5 cellular contexts compared by ENCODE assay signal in genomic region chr11:47098223-47098622, GRCh38.
DNase-seq lines count a peak whose midpoint lies in the region; ATAC-seq and TF ChIP-seq lines count a peak whose summit lies in the region.
"Not testable (repeated sequence)": the region's sequence is repeated elsewhere in the genome, so short reads cannot be mapped to it uniquely, and the experiment has no call there.

No MANE protein-coding gene starts in this region.

- not testable (repeated sequence) for H3K14ac ChIP-seq in neuronal stem cell (ENCODE audit: low read length)

- not testable (repeated sequence) for H3K4me3 Mint-ChIP-seq in nephron progenitor cell

- DNase-seq in NCI-H69 (lab: John Stamatoyannopoulos, UW): peak; percentile 75
- DNase-seq in WERI-Rb-1; right cardiac atrium; nephron progenitor cell; neuronal stem cell (ENCODE audit: low spot score): not testable (repeated sequence)

- H4K8ac ChIP-seq in neuronal stem cell (ENCODE audit: low read depth, low read length): not testable (repeated sequence)

- not testable (repeated sequence) for H3K4me2 ChIP-seq in neuronal stem cell (ENCODE audit: insufficient read depth, low read length, poor library complexity, severe bottlenecking)

- H2BK120ac ChIP-seq in neuronal stem cell (ENCODE audit: low read depth, low read length): not testable (repeated sequence)

- not testable (repeated sequence) for H2BK15ac ChIP-seq in neuronal stem cell (ENCODE audit: low read length)

- not testable (repeated sequence) for H3K27me3 Mint-ChIP-seq in nephron progenitor cell (ENCODE audit: low read depth, poor library complexity)

- H3K36me3 Mint-ChIP-seq in nephron progenitor cell (ENCODE audit: low read depth): peaks cover 19% of the 10 kb centered on the region

- not testable (repeated sequence) for H2AK5ac ChIP-seq in neuronal stem cell (ENCODE audit: low read depth, low read length)

- H3K18ac ChIP-seq in neuronal stem cell (ENCODE audit: low read length): not testable (repeated sequence)

- not testable (repeated sequence) for H3K9me3 ChIP-seq in WERI-Rb-1 (ENCODE audit: severe bottlenecking); right cardiac atrium (ENCODE audit: control insufficient read depth, low read length); neuronal stem cell (replicated peaks in 1 of 2; ENCODE audit: control insufficient read depth in 2 of 2, insufficient read depth in 1 of 2, low read depth in 1 of 2, low read length in 2 of 2)

- H3K4ac ChIP-seq in neuronal stem cell (ENCODE audit: low read length): not testable (repeated sequence)

- H2BK5ac ChIP-seq in neuronal stem cell (ENCODE audit: low read length): not testable (repeated sequence)

- peak; percentile 33 to 65 for ATAC-seq in right cardiac atrium

- H3K4me1 ChIP-seq in right cardiac atrium (ENCODE audit: control insufficient read depth, insufficient read depth, low read length); neuronal stem cell (ENCODE audit: control insufficient read depth in 2 of 2, insufficient read depth in 1 of 2, low read depth in 1 of 2, low read length in 2 of 2): not testable (repeated sequence)

- peak overlapping the region; percentile 68 for H3K27ac Mint-ChIP-seq in nephron progenitor cell

- not testable (repeated sequence) for H3K36me3 ChIP-seq in WERI-Rb-1; neuronal stem cell (replicated peaks in 1 of 2; ENCODE audit: control insufficient read depth in 2 of 2, insufficient read depth in 2 of 2, low read length in 2 of 2)

- intact Hi-C loops in right cardiac atrium (cut with DNase I): not testable (repeated sequence)

- H3K79me1 ChIP-seq in neuronal stem cell (ENCODE audit: low read depth, low read length): not testable (repeated sequence)

- not testable (repeated sequence) for H2BK12ac ChIP-seq in neuronal stem cell (ENCODE audit: low read length)

- not testable (repeated sequence) for H3K27me3 ChIP-seq in WERI-Rb-1 (ENCODE audit: insufficient read depth, low read depth, severe bottlenecking); right cardiac atrium (ENCODE audit: control insufficient read depth, insufficient read depth); neuronal stem cell (ENCODE audit: control insufficient read depth in 3 of 3, insufficient read depth in 3 of 3, low read depth in 1 of 3, low read length in 3 of 3)

- H3K9me3 Mint-ChIP-seq in nephron progenitor cell: peaks cover 19% of the 10 kb centered on the region

- not testable (repeated sequence) for H2AFZ ChIP-seq in neuronal stem cell (ENCODE audit: low read length)

- H3K4me1 Mint-ChIP-seq in nephron progenitor cell: peaks cover 51% of the 10 kb centered on the region

- H3K23ac ChIP-seq in neuronal stem cell (ENCODE audit: low read depth, low read length, poor library complexity): not testable (repeated sequence)

- not testable (repeated sequence) for H3K4me3 ChIP-seq in WERI-Rb-1 (ENCODE audit: low read depth, low read length); right cardiac atrium (ENCODE audit: low read length); neuronal stem cell (ENCODE audit: low read length in 2 of 2)

- WGBS in right cardiac atrium: 87% methylated on average over 3 of the region's 3 CpGs
- WGBS in neuronal stem cell (ENCODE audit: extremely low coverage in 2 of 2, insufficient read length in 2 of 2, insufficient replicate concordance in 1 of 2), 2 donors: no CpG with 5 or more reads among the region's 3 CpGs

- not testable (repeated sequence) for H3K9ac ChIP-seq in neuronal stem cell (ENCODE audit: low read depth, low read length, poor library complexity)

- not testable (repeated sequence) for H4K91ac ChIP-seq in neuronal stem cell (ENCODE audit: low read depth, low read length, poor library complexity)

- not testable (repeated sequence) for TF ChIP-seq CTCF in WERI-Rb-1 (IDR thresholded peaks at IDR 0.05; ENCODE audit: low read depth, low read length); nephron progenitor cell (IDR thresholded peaks at IDR 0.05)

- peak overlapping the region; percentile 67 for H3K27ac ChIP-seq in WERI-Rb-1
- H3K27ac ChIP-seq in right cardiac atrium (ENCODE audit: low read length): not testable (repeated sequence)
- H3K27ac ChIP-seq in neuronal stem cell (replicated peaks; ENCODE audit: low read length): peak overlapping the region; percentile 75
